Comparison of ENCODE assay signal across 8 cellular contexts in genomic region chr12:7091660-7092228, GRCh38. TPM values are rescaled to one million over a fixed set of nuclear protein-coding genes. Genes with fewer than 3 reads are reported as not detected.
A peak's percentile ranks its signal among the peaks of the same experiment; 100 is the strongest.
DNase-seq lines count a peak whose midpoint lies in the region; ATAC-seq and TF ChIP-seq lines count a peak whose summit lies in the region.

No MANE protein-coding gene starts in this region.

- ATAC-seq in Panc1 (peak; percentile 13; the same call in 1 of the 2 replicates), HG03039 (IDR thresholded peaks at IDR 0.05; ENCODE audit: unreplicated experiment) (no peak)

- H3K4me3 ChIP-seq in Panc1 (ENCODE audit: low read depth in 2 of 2, low read length in 2 of 2) = peak overlapping the region in 1 of 2 experiments; percentile 48; a peak in 2 of 4 replicates
- H3K4me3 ChIP-seq in esophagus squamous epithelium = peak overlapping the region; percentile 36 to 68 (median 50)
- H3K4me3 ChIP-seq in osteoblast (ENCODE audit: insufficient read depth, low read length) = peak overlapping the region; percentile 86

- no peak for TF ChIP-seq CTCF in C4-2B (conservative IDR thresholded peaks at IDR 0.05)
- no peak for TF ChIP-seq CTCF in Panc1 (IDR thresholded peaks at IDR 0.05)
- TF ChIP-seq CTCF in esophagus squamous epithelium (IDR thresholded peaks at IDR 0.05) = no peak
- TF ChIP-seq CTCF in osteoblast (IDR thresholded peaks at IDR 0.05; ENCODE audit: extremely low read depth, low read depth, low read length) = no peak

- H3K27ac ChIP-seq in C4-2B (peak overlapping the region; percentile 29; the same call in 1 of the 2 replicates), Panc1 (ENCODE audit: low read length) (no peak overlapping the region), esophagus squamous epithelium (peak overlapping the region; percentile 78 to 92 (median 87)), osteoblast (ENCODE audit: low read depth, low read length) (peak overlapping the region; percentile 80)

- intact Hi-C loops in Panc1 (cut with micrococcal nuclease; ENCODE audit: unreplicated experiment) (no loop called here), esophagus squamous epithelium (cut with DNase I) (loop anchor here (5.0 kb wide), 1 partner anchor 34 kb away; no protein-coding TSS in a partner anchor)

- H3K4me1 ChIP-seq in Panc1 (ENCODE audit: control insufficient read depth, insufficient read depth, low read length) = no peaks in the 10 kb centered on the region
- peaks cover 18 to 56% (median 47%) of the 10 kb centered on the region in 3 donors for H3K4me1 ChIP-seq in esophagus squamous epithelium
- peaks cover 23% of the 10 kb centered on the region for H3K4me1 ChIP-seq in osteoblast (ENCODE audit: insufficient read depth, low read length)

- H4K20me1 ChIP-seq in osteoblast (ENCODE audit: insufficient read depth, low read length) = no peaks in the 10 kb centered on the region

- TF ChIP-seq POLR2A in esophagus squamous epithelium (IDR thresholded peaks at IDR 0.05) = no peak

- POLR2A ChIA-PET in Panc1 (lab: Charles Lee) = no interaction called here

- DNase-seq in Panc1 (ENCODE audit: low read depth, low spot score) (no peak), esophagus squamous epithelium (lab: John Stamatoyannopoulos, UW) (no peak), osteoblast (ENCODE audit: insufficient read length, low spot score, missing footprints) (peak; percentile 62), glomerular visceral epithelial cell (ENCODE audit: extremely low spot score) (no peak), RKO (ENCODE audit: low spot score) (no peak), SKM-1 (lab: John Stamatoyannopoulos, UW; ENCODE audit: unreplicated experiment) (no peak)

- BruUV-seq in Panc1 (replicated peaks; lab: Mats Ljungman, UMichigan) = no TSS peak

- H3K9me3 ChIP-seq in Panc1 (ENCODE audit: control insufficient read depth, insufficient read depth, low read depth, low read length) = no peaks in the 10 kb centered on the region
- H3K9me3 ChIP-seq in esophagus squamous epithelium = no peaks in the 10 kb centered on the region
- no peaks in the 10 kb centered on the region for H3K9me3 ChIP-seq in osteoblast (ENCODE audit: low read depth, low read length)

- peak overlapping the region; percentile 95 for H2AFZ ChIP-seq in osteoblast (ENCODE audit: low read length)

- H3K4me2 ChIP-seq in osteoblast (ENCODE audit: insufficient read depth, low read length) = peak overlapping the region; percentile 99

- 24 to 31% methylated on average over 2 to 7 of the region's 10 CpGs for WGBS in esophagus squamous epithelium, 2 donors

- CTCF ChIA-PET in Panc1 (lab: Charles Lee) = no interaction called here

- no peaks in the 10 kb centered on the region for H3K27me3 ChIP-seq in Panc1 (ENCODE audit: control insufficient read depth, insufficient read depth, low read length)
- no peaks in the 10 kb centered on the region for H3K27me3 ChIP-seq in esophagus squamous epithelium
- peaks cover 3% of the 10 kb centered on the region for H3K27me3 ChIP-seq in osteoblast (ENCODE audit: insufficient read depth, low read length)

- H3K79me2 ChIP-seq in osteoblast (ENCODE audit: insufficient read depth, low read length) = no peaks in the 10 kb centered on the region

- in situ Hi-C loops in Panc1 (cut with HindIII; ENCODE audit: low pct_unique_long_range_greater_than_20kb, low sequenced_read_pairs) = no loop called here

- H3K36me3 ChIP-seq in Panc1 (ENCODE audit: control insufficient read depth, insufficient read depth, low read length) (no peaks in the 10 kb centered on the region), esophagus squamous epithelium (peaks cover 0 to 28% (median 7%) of the 10 kb centered on the region in 3 donors), osteoblast (ENCODE audit: insufficient read depth, low read length) (peaks cover 17% of the 10 kb centered on the region)

RNA-seq across cellular contexts. Expression of gene C1R, which starts 0.5 kb away (rescaled TPM):
- total RNA-seq in Panc1 (2021; ENCODE audit: unreplicated experiment) = 1.3 TPM
- polyA plus RNA-seq in Panc1 (2012; ENCODE audit: insufficient read length) = 1.8 TPM
- total RNA-seq in esophagus squamous epithelium = 100 to 1,000 TPM in 2 of 4 donors, 10 to 100 TPM in 2; 22.8 to 297 (median 140) TPM
- total RNA-seq in osteoblast = 313 and 330 TPM in 2 replicates

RNA-seq across cellular contexts. Expression of gene C1RL, which starts 17.3 kb away (rescaled TPM):
- total RNA-seq in Panc1 (2021; ENCODE audit: unreplicated experiment) (10.7 TPM), esophagus squamous epithelium (10 to 100 TPM; 13.0 to 53.2 (median 25.8) TPM), osteoblast (63.7 and 67.5 TPM in 2 replicates)
- 6.9 TPM for polyA plus RNA-seq in Panc1 (2012; ENCODE audit: insufficient read length)

RNA-seq across cellular contexts. Expression of gene C1S, which starts 31.2 kb away (rescaled TPM):
- total RNA-seq in Panc1 (2021; ENCODE audit: unreplicated experiment) = 1.8 TPM
- polyA plus RNA-seq in Panc1 (2012; ENCODE audit: insufficient read length) = 1.4 TPM
- 100 to 1,000 TPM in 2 of 4 donors, 10 to 100 TPM in 2; 25.2 to 375 (median 110) TPM for total RNA-seq in esophagus squamous epithelium
- total RNA-seq in osteoblast = 443 and 478 TPM in 2 replicates

RNA-seq across cellular contexts. Expression of gene RBP5, which starts 36.9 kb away (rescaled TPM):
- total RNA-seq in Panc1 (2021; ENCODE audit: unreplicated experiment) = not detected
- polyA plus RNA-seq in Panc1 (2012; ENCODE audit: insufficient read length) = 1.3 TPM
- 1 to 10 TPM in 1 of 4 donors, under 1 TPM in 1, not detected in 2; 0.53 to 1.3 TPM for total RNA-seq in esophagus squamous epithelium
- total RNA-seq in osteoblast = not detected in 2 replicates

RNA-seq across cellular contexts. Expression of gene CLSTN3, which starts 38.4 kb away (rescaled TPM):
- total RNA-seq in Panc1 (2021; ENCODE audit: unreplicated experiment) (5.9 TPM), esophagus squamous epithelium (10 to 100 TPM in 2 of 4 donors, 1 to 10 TPM in 2; 4.8 to 12.4 (median 9.5) TPM), osteoblast (6.2 and 7.6 TPM in 2 replicates)
- 13.7 TPM for polyA plus RNA-seq in Panc1 (2012; ENCODE audit: insufficient read length)

Comparison
In these comparisons a context has a peak if more than half of its experiments do, and no peak if none do; other contexts are left out.
1. RNA of gene C1R, which starts 0.5 kb away (total RNA-seq): 313 to 330 TPM in osteoblast and 22.8 to 297 TPM in esophagus squamous epithelium; 1.3 TPM in Panc1 (single experiment); every median in the first group is over 10 times any median in the second.